Comparison of ENCODE assay signal across 26 cellular contexts in genomic region chr9:112041199-112041535, GRCh38.
A peak's percentile ranks its signal among the peaks of the same experiment; 100 is the strongest.
DNase-seq lines count a peak whose midpoint lies in the region; ATAC-seq, FAIRE-seq and TF ChIP-seq lines count a peak whose summit lies in the region.
"Had no signal": no experiment of that assay in that cellular context is flagged by ENCODE, and none has a peak within 500 bp of the region (broad histone marks: within the 10 kb centered on the region; RNA-seq: fewer than 3 reads in every experiment).

No MANE protein-coding gene starts in this region.

- H3K27me3 ChIP-seq in ACC112 (ENCODE audit: insufficient read depth, low read length): no peaks in the 10 kb centered on the region
- H3K27me3 ChIP-seq in PC-3 (ENCODE audit: low read length): no peaks in the 10 kb centered on the region
- no peaks in the 10 kb centered on the region for H3K27me3 ChIP-seq in H1 (replicated peaks in 1 of 4; ENCODE audit: control insufficient read depth in 3 of 4, extremely low read depth in 1 of 4, insufficient read depth in 3 of 4, low read length in 3 of 4)
- no peaks in the 10 kb centered on the region for H3K27me3 ChIP-seq in upper lobe of left lung
- no peaks in the 10 kb centered on the region for H3K27me3 ChIP-seq in suprapubic skin
- H3K27me3 ChIP-seq: BLaER1, colonic mucosa, heart right ventricle, left lung, neural progenitor cell had no signal

- no TSS peak for BruUV-seq in PC-3 (replicated peaks; lab: Mats Ljungman, UMichigan)

- DNase-seq in PC-3 (no peak), H1 (ENCODE audit: low read depth in 1 of 2, low spot score in 2 of 2) (no peak), NCI-H69 (lab: John Stamatoyannopoulos, UW) (no peak), upper lobe of left lung (no peak), suprapubic skin (ENCODE audit: low spot score in 2 of 2) (no peak)
- DNase-seq: activated CD8-positive, alpha-beta memory T cell treated with anti-CD3 and anti-CD28 coated beads, Interleukin-2, amount 50 U/mL, for 4 hours; activated effector memory CD4-positive, alpha-beta T cell treated with anti-CD3 and anti-CD28 coated beads, Interleukin-2, amount 50 U/mL, for 16 hours; heart right ventricle; immature natural killer cell; left lung; mucosa of descending colon; NCI-H1417; NCI-H2107; NK-92 treated with Interleukin-12 subunit alpha and Interleukin-12 subunit beta, amount 100 ng/mL, for 24 hours; stimulated activated CD4-positive, alpha-beta T cell treated with anti-CD3 and anti-CD28 coated beads, Interleukin-4, amount 100 ng/mL, for 4 hours had no signal

- H2BK15ac ChIP-seq in H1 (ENCODE audit: low read length): no peak overlapping the region; the same call in 1 of the 2 replicates

- H3K36me3 ChIP-seq in ACC112 (ENCODE audit: insufficient read depth, low read length): no peaks in the 10 kb centered on the region
- H3K36me3 ChIP-seq in PC-3 (ENCODE audit: low read depth, low read length): no peaks in the 10 kb centered on the region
- H3K36me3 ChIP-seq in H1 (ENCODE audit: control insufficient read depth in 2 of 4, insufficient read depth in 4 of 4, low read length in 3 of 4): no peaks in the 10 kb centered on the region
- H3K36me3 ChIP-seq in upper lobe of left lung: peaks cover 0 to 6% (median 0%) of the 10 kb centered on the region in 4 donors
- H3K36me3 ChIP-seq in suprapubic skin: peaks cover 3% of the 10 kb centered on the region
- H3K36me3 ChIP-seq: colonic mucosa, neural progenitor cell had no signal

- peak overlapping the region; percentile 99 for H2BK12ac ChIP-seq in H1 (ENCODE audit: low read depth, low read length)

- H2BK120ac ChIP-seq in H1 (replicated peaks; ENCODE audit: low read depth, low read length): no peak overlapping the region

- peaks cover 6% of the 10 kb centered on the region for H3F3A ChIP-seq in PC-3 (ENCODE audit: low read length, unreplicated experiment)

- H3K56ac ChIP-seq in H1 (replicated peaks; ENCODE audit: insufficient read length, low read depth, low read length): no peak overlapping the region

- H3K4me2 ChIP-seq in PC-3 (ENCODE audit: low read length) (peak overlapping the region; percentile 27; the same call in 1 of the 2 replicates), H1 (ENCODE audit: insufficient read depth in 1 of 2, low read depth in 2 of 2, low read length in 2 of 2) (peak overlapping the region in 1 of 2 experiments; percentile 33; a peak in 1 of 4 replicates)
- H3K4me2 ChIP-seq: BLaER1, neural progenitor cell had no signal

- TF ChIP-seq RAD21 in H1 (IDR thresholded peaks at IDR 0.05 in 1 of 2, conservative IDR thresholded peaks at IDR 0.05 in 1 of 2; ENCODE audit: low read depth in 2 of 2, low read length in 2 of 2): no peak

- H3K79me1 ChIP-seq in H1 (ENCODE audit: low read depth, low read length): no peaks in the 10 kb centered on the region

- H3K9me3 Mint-ChIP-seq in nephron: no peaks in the 10 kb centered on the region
- H3K9me3 Mint-ChIP-seq: brain; immature natural killer cell; T-helper 2 cell treated with Interferon-gamma antibody and Interleukin-4, amounts not matched to agents 5 μg/mL and 100 μg/mL, for 36 hours had no signal

- H3K9me3 ChIP-seq in PC-3 (ENCODE audit: low read length): no peaks in the 10 kb centered on the region
- H3K9me3 ChIP-seq in H1 (ENCODE audit: insufficient read depth in 2 of 2, low read depth in 1 of 2, low read length in 1 of 2): no peaks in the 10 kb centered on the region
- H3K9me3 ChIP-seq in upper lobe of left lung: no peaks in the 10 kb centered on the region
- H3K9me3 ChIP-seq in suprapubic skin: no peaks in the 10 kb centered on the region
- H3K9me3 ChIP-seq: BLaER1, colonic mucosa, heart right ventricle, left lung, mucosa of descending colon had no signal

- TF ChIP-seq EP300 in H1 (IDR thresholded peaks at IDR 0.05; ENCODE audit: borderline replicate concordance in 1 of 2, low read depth in 2 of 2, low read length in 2 of 2) (no peak), upper lobe of left lung (IDR thresholded peaks at IDR 0.05) (no peak), suprapubic skin (IDR thresholded peaks at IDR 0.05) (no peak)

- peak overlapping the region; percentile 60 to 95 (median 84) for H3K27ac Mint-ChIP-seq in nephron
- H3K27ac Mint-ChIP-seq: immature natural killer cell; neural progenitor cell; T-helper 2 cell treated with Interferon-gamma antibody and Interleukin-4, amounts not matched to agents 5 μg/mL and 100 μg/mL, for 36 hours had no signal

- no peak overlapping the region for H3K9ac ChIP-seq in PC-3 (ENCODE audit: low read length)
- no peak overlapping the region; a peak in 1 of 7 replicates for H3K9ac ChIP-seq in H1 (replicated peaks in 1 of 4; ENCODE audit: extremely low read depth in 1 of 4, low read depth in 3 of 4, low read length in 3 of 4)
- H3K9ac ChIP-seq: BLaER1, neural progenitor cell had no signal

- H3K4me3 ChIP-seq in ACC112 (ENCODE audit: low read depth, low read length) (no peak overlapping the region), PC-3 (ENCODE audit: low read length) (no peak overlapping the region), H1 (ENCODE audit: extremely low read depth in 1 of 4, insufficient read depth in 2 of 4, low read depth in 3 of 4, low read length in 4 of 4) (no peak overlapping the region), upper lobe of left lung (no peak overlapping the region), suprapubic skin (no peak overlapping the region)
- H3K4me3 ChIP-seq: BLaER1, colonic mucosa, heart right ventricle, left lung, mucosa of descending colon, neural progenitor cell had no signal

- no peak overlapping the region for H4K8ac ChIP-seq in H1 (ENCODE audit: extremely low read depth, insufficient read depth, low read length)

- no peak for FAIRE-seq in H1 (lab: Jason Lieb, UNC)
- FAIRE-seq: endometrium had no signal

- 84% methylated on average over 4 of the region's 4 CpGs; no CpG with 5 or more reads in 1 of the 2 experiments for WGBS in H1 (ENCODE audit: extremely low coverage in 1 of 2, insufficient coverage in 1 of 2, insufficient read length in 1 of 2, insufficient replicate concordance in 2 of 2, low coverage in 1 of 2, low lambda C conversion rate in 2 of 2, missing lambda C conversion rate in 1 of 2), 2 experiments
- 96 to 100% methylated on average over 4 of the region's 4 CpGs for WGBS in upper lobe of left lung, 2 donors
- 90% methylated on average over 4 of the region's 4 CpGs for WGBS in suprapubic skin

- peak overlapping the region; percentile 96 for H2AK5ac ChIP-seq in H1 (ENCODE audit: low read depth, low read length)

- H3K14ac ChIP-seq in H1 (ENCODE audit: insufficient read length): no peak overlapping the region

- intact Hi-C loops in PC-3 (cut with micrococcal nuclease): no loop called here

- POLR2A ChIA-PET in PC-3 (lab: Charles Lee; ENCODE audit: unreplicated experiment): no interaction called here
- POLR2A ChIA-PET in H1 (lab: Charles Lee; ENCODE audit: partially characterized antibody): no interaction called here

- H2BK20ac ChIP-seq in H1 (ENCODE audit: low read length): peak overlapping the region; percentile 84

- TF ChIP-seq POLR2A in H1 (IDR thresholded peaks at IDR 0.05; ENCODE audit: control extremely low read depth in 1 of 2, low read depth in 2 of 2, low read length in 2 of 2): no peak
- no peak for TF ChIP-seq POLR2A in upper lobe of left lung (IDR thresholded peaks at IDR 0.05)
- no peak for TF ChIP-seq POLR2A in suprapubic skin (IDR thresholded peaks at IDR 0.05)

- peaks cover 45% of the 10 kb centered on the region for H3K4me1 Mint-ChIP-seq in nephron

- no peaks in the 10 kb centered on the region for H3K9me2 ChIP-seq in PC-3 (replicated peaks; ENCODE audit: low read length)

- H3K36me3 Mint-ChIP-seq in nephron (ENCODE audit: low read depth): peaks cover 40% of the 10 kb centered on the region

- H3K4ac ChIP-seq in H1 (replicated peaks; ENCODE audit: insufficient read length, low read depth, low read length): no peak overlapping the region

- H3K4me3 Mint-ChIP-seq in nephron: no peak overlapping the region
- H3K4me3 Mint-ChIP-seq: brain; immature natural killer cell; neural progenitor cell; T-helper 2 cell treated with Interferon-gamma antibody and Interleukin-4, amounts not matched to agents 5 μg/mL and 100 μg/mL, for 36 hours had no signal

- H3K23ac ChIP-seq in H1 (ENCODE audit: insufficient read length): no peak overlapping the region

- CTCF ChIA-PET in PC-3 (lab: Charles Lee) (no interaction called here), H1 (lab: Charles Lee; ENCODE audit: partially characterized antibody) (interaction anchor here (0.9 to 1.3 kb wide), 4 partner anchors 11 to 336 kb away, joined by 3 to 4 read pairs (median 4); no protein-coding TSS in a partner anchor)

- H3K27me3 Mint-ChIP-seq in nephron (ENCODE audit: low read depth): peaks cover 3% of the 10 kb centered on the region
- H3K27me3 Mint-ChIP-seq: brain had no signal

- peak overlapping the region; percentile 86 for H2BK5ac ChIP-seq in H1 (ENCODE audit: low read depth, low read length)

- H2AFZ ChIP-seq in ACC112 (ENCODE audit: low read length, unreplicated experiment) (no peak overlapping the region), PC-3 (ENCODE audit: low read length) (no peak overlapping the region), H1 (ENCODE audit: low read length) (no peak overlapping the region)
- H2AFZ ChIP-seq: neural progenitor cell had no signal

- peaks cover 69% of the 10 kb centered on the region for H3K4me1 ChIP-seq in ACC112 (ENCODE audit: control insufficient read depth, insufficient read depth, low read length, unreplicated experiment)
- H3K4me1 ChIP-seq in PC-3 (ENCODE audit: insufficient read depth, low read length): peaks cover 51% of the 10 kb centered on the region
- H3K4me1 ChIP-seq in H1 (replicated peaks in 1 of 4; ENCODE audit: control insufficient read depth in 3 of 4, insufficient read depth in 4 of 4, low read length in 3 of 4): peaks cover 5 to 18% (median 9%) of the 10 kb centered on the region in 4 experiments
- H3K4me1 ChIP-seq in upper lobe of left lung: no peaks in the 10 kb centered on the region
- no peaks in the 10 kb centered on the region for H3K4me1 ChIP-seq in suprapubic skin
- H3K4me1 ChIP-seq: colonic mucosa, left lung had no signal

- H3K18ac ChIP-seq in H1 (ENCODE audit: extremely low read depth, low read length): peak overlapping the region; percentile 78

- H4K5ac ChIP-seq in H1 (ENCODE audit: insufficient read length, low read depth, low read length): no peak overlapping the region

- ATAC-seq in PC-3: no peak
- no peak for ATAC-seq in upper lobe of left lung (ENCODE audit: low FRiP score in 2 of 2)
- no peak for ATAC-seq in GM21390 (IDR thresholded peaks at IDR 0.05; ENCODE audit: unreplicated experiment)

- peak overlapping the region; percentile 69 for H4K91ac ChIP-seq in H1 (replicated peaks; ENCODE audit: insufficient read length, low read length)

- peak overlapping the region; percentile 99 for H3K27ac ChIP-seq in ACC112 (ENCODE audit: low read depth, low read length)
- peak overlapping the region; percentile 86 for H3K27ac ChIP-seq in PC-3 (ENCODE audit: low read length)
- no peak overlapping the region for H3K27ac ChIP-seq in H1 (ENCODE audit: low read depth, low read length)
- no peak overlapping the region for H3K27ac ChIP-seq in upper lobe of left lung
- no peak overlapping the region for H3K27ac ChIP-seq in suprapubic skin
- H3K27ac ChIP-seq: BLaER1, colonic mucosa, HL-60, left lung, neural progenitor cell, VCaP had no signal

- H4K20me1 ChIP-seq in PC-3 (ENCODE audit: low read length) (no peaks in the 10 kb centered on the region), H1 (replicated peaks in 1 of 2; ENCODE audit: control insufficient read depth in 1 of 2, insufficient read depth in 2 of 2, low read length in 2 of 2) (no peaks in the 10 kb centered on the region)
- H4K20me1 ChIP-seq: BLaER1 had no signal

- H3K79me2 ChIP-seq in ACC112 (ENCODE audit: control insufficient read depth, insufficient read depth, low read length, unreplicated experiment) (no peaks in the 10 kb centered on the region), PC-3 (ENCODE audit: low read length) (no peaks in the 10 kb centered on the region), H1 (ENCODE audit: control insufficient read depth in 1 of 2, insufficient read depth in 2 of 2, low read length in 2 of 2) (no peaks in the 10 kb centered on the region)

- no peak for TF ChIP-seq CTCF in PC-3 (conservative IDR thresholded peaks at IDR 0.05; ENCODE audit: low read depth, low read length)
- no peak for TF ChIP-seq CTCF in H1 (IDR thresholded peaks at IDR 0.05; ENCODE audit: control extremely low read depth in 1 of 3, insufficient read depth in 1 of 3, low read depth in 1 of 3, low read length in 3 of 3)
- TF ChIP-seq CTCF in nephron (IDR thresholded peaks at IDR 0.05; ENCODE audit: unreplicated experiment in 3 of 3): no peak
- TF ChIP-seq CTCF in upper lobe of left lung (IDR thresholded peaks at IDR 0.05): no peak
- no peak for TF ChIP-seq CTCF in suprapubic skin (IDR thresholded peaks at IDR 0.05)

- no peaks in the 10 kb centered on the region; the same call in 1 of the 2 replicates for H3K23me2 ChIP-seq in H1 (ENCODE audit: low read depth, low read length)

Comparison
In these comparisons a context has a peak if more than half of its experiments do, and no peak if none do; other contexts are left out.
1. H3K27ac ChIP-seq: peak in ACC112 (single experiment) and PC-3 (single experiment); none in H1 (single experiment), upper lobe of left lung (0 of 4) and suprapubic skin (single experiment).